8 cellular contexts compared by ENCODE assay signal in genomic region chr6:37483917-37484785, GRCh38. TPM values are rescaled to one million over a fixed set of nuclear protein-coding genes. Genes with fewer than 3 reads are reported as not detected.
DNase-seq lines count a peak whose midpoint lies in the region; ATAC-seq and TF ChIP-seq lines count a peak whose summit lies in the region.

No MANE protein-coding gene starts in this region.

- H3K4me3 ChIP-seq in OCI-LY1 (ENCODE audit: low read depth, low read length, poor library complexity, severe bottlenecking) (no peak overlapping the region), fibroblast of lung (replicated peaks in 1 of 4; ENCODE audit: control extremely low read depth in 1 of 4, insufficient read depth in 1 of 4, low read depth in 3 of 4, low read length in 4 of 4) (no peak overlapping the region), transverse colon (no peak overlapping the region)

- no peak overlapping the region for H3K27ac Mint-ChIP-seq in CD4-positive, alpha-beta T cell
- H3K27ac Mint-ChIP-seq in H9: no peak overlapping the region
- H3K27ac Mint-ChIP-seq in activated T-cell treated with anti-CD3 and anti-CD28 coated beads, Interleukin-2, amount 50 U/mL, for 24 hours: peak overlapping the region; percentile 50

- ATAC-seq in CD4-positive, alpha-beta T cell (ENCODE audit: poor library complexity): peak; percentile 65

- H2AFZ ChIP-seq in H9 (ENCODE audit: low read length): no peak overlapping the region
- no peak overlapping the region for H2AFZ ChIP-seq in OCI-LY1 (ENCODE audit: low read length)
- H2AFZ ChIP-seq in fibroblast of lung (ENCODE audit: low read length): no peak overlapping the region

- H4K91ac ChIP-seq in H9 (ENCODE audit: insufficient read length, low read depth, low read length): no peak overlapping the region

- H3K4ac ChIP-seq in H9 (ENCODE audit: low read depth, low read length): no peak overlapping the region

- H3K9me3 ChIP-seq in CD4-positive, alpha-beta T cell (ENCODE audit: control insufficient read depth, low read length): no peaks in the 10 kb centered on the region
- H3K9me3 ChIP-seq in H9 (ENCODE audit: control insufficient read depth, low read depth, low read length): no peaks in the 10 kb centered on the region
- H3K9me3 ChIP-seq in OCI-LY1 (ENCODE audit: low read length): no peaks in the 10 kb centered on the region
- H3K9me3 ChIP-seq in fibroblast of lung (ENCODE audit: control insufficient read depth, insufficient read depth, low read depth, low read length): no peaks in the 10 kb centered on the region
- H3K9me3 ChIP-seq in transverse colon: no peaks in the 10 kb centered on the region

- no peak overlapping the region for H4K5ac ChIP-seq in H9 (ENCODE audit: insufficient read length, low read depth, low read length)

- H3K27ac ChIP-seq in CD4-positive, alpha-beta T cell (ENCODE audit: low read depth, low read length): no peak overlapping the region
- no peak overlapping the region for H3K27ac ChIP-seq in H9 (ENCODE audit: insufficient read length, low read depth, low read length)
- H3K27ac ChIP-seq in OCI-LY1 (ENCODE audit: low read depth, low read length, poor library complexity, severe bottlenecking): no peak overlapping the region
- H3K27ac ChIP-seq in fibroblast of lung (ENCODE audit: insufficient read depth, low read length): no peak overlapping the region
- H3K27ac ChIP-seq in transverse colon: no peak overlapping the region

- H3K36me3 ChIP-seq in OCI-LY1 (ENCODE audit: insufficient read depth, low read length): peaks cover 37% of the 10 kb centered on the region; the same call in 1 of the 2 replicates
- peaks cover 6% of the 10 kb centered on the region for H3K36me3 ChIP-seq in fibroblast of lung (ENCODE audit: control insufficient read depth, insufficient read depth, low read length)
- peaks cover 0 to 4% (median under 1%) of the 10 kb centered on the region in 4 donors for H3K36me3 ChIP-seq in transverse colon

- WGBS in H9 (ENCODE audit: extremely low coverage, insufficient read length, low lambda C conversion rate): no CpG with 5 or more reads among the region's 20 CpGs
- WGBS in transverse colon (ENCODE audit: low coverage in 1 of 2), 2 donors: 10 to 49% methylated on average over 9 to 20 of the region's 20 CpGs

- H3K9me2 ChIP-seq in OCI-LY1 (ENCODE audit: low read depth, low read length): no peaks in the 10 kb centered on the region

- H3K79me1 ChIP-seq in H9 (ENCODE audit: insufficient read depth, low read depth, low read length, poor library complexity, severe bottlenecking): no peaks in the 10 kb centered on the region

- no peak overlapping the region for H3K18ac ChIP-seq in H9 (ENCODE audit: insufficient read length, low read depth, low read length)

- H3K36me3 Mint-ChIP-seq in CD4-positive, alpha-beta T cell (ENCODE audit: low read depth): peaks cover 43% of the 10 kb centered on the region
- peaks cover 4 to 27% (median 20%) of the 10 kb centered on the region in 3 experiments for H3K36me3 Mint-ChIP-seq in H9 (ENCODE audit: insufficient read depth in 1 of 3, low read depth in 3 of 3)
- H3K36me3 Mint-ChIP-seq in activated T-cell treated with anti-CD3 and anti-CD28 coated beads, Interleukin-2, amount 50 U/mL, for 24 hours (ENCODE audit: low read depth): peaks cover 69% of the 10 kb centered on the region

- in situ Hi-C loops in transverse colon (cut with MboI; ENCODE audit: low pct_ligation_motif_present in 1 of 4, low pct_unique_long_range_greater_than_20kb in 1 of 4, low sequenced_read_pairs in 3 of 4): no loop called here

- H3K9me3 Mint-ChIP-seq in CD4-positive, alpha-beta T cell: no peaks in the 10 kb centered on the region
- no peaks in the 10 kb centered on the region for H3K9me3 Mint-ChIP-seq in H9
- no peaks in the 10 kb centered on the region for H3K9me3 Mint-ChIP-seq in activated T-cell treated with anti-CD3 and anti-CD28 coated beads, Interleukin-2, amount 50 U/mL, for 24 hours

- H4K20me1 ChIP-seq in H9 (ENCODE audit: control insufficient read depth, insufficient read depth, insufficient read length) (no peaks in the 10 kb centered on the region), OCI-LY1 (ENCODE audit: insufficient read depth, low read length) (no peaks in the 10 kb centered on the region), fibroblast of lung (ENCODE audit: control insufficient read depth, extremely low read depth, insufficient read depth, low read length) (no peaks in the 10 kb centered on the region)

- no peak overlapping the region for H3K23ac ChIP-seq in H9 (ENCODE audit: insufficient read length, low read depth, low read length)

- no peak overlapping the region for H4K8ac ChIP-seq in H9 (replicated peaks; ENCODE audit: insufficient read length, low read depth, low read length)

- no peak overlapping the region for H2BK5ac ChIP-seq in H9 (ENCODE audit: insufficient read length, low read length)

- H3K4me3 Mint-ChIP-seq in CD4-positive, alpha-beta T cell: no peak overlapping the region
- no peak overlapping the region for H3K4me3 Mint-ChIP-seq in H9
- H3K4me3 Mint-ChIP-seq in activated T-cell treated with anti-CD3 and anti-CD28 coated beads, Interleukin-2, amount 50 U/mL, for 24 hours: no peak overlapping the region

- H3K4me1 ChIP-seq in H9 (ENCODE audit: insufficient read depth, low read length) (peaks cover 4% of the 10 kb centered on the region; the same call in 1 of the 2 replicates), OCI-LY1 (ENCODE audit: insufficient read depth, low read length, severe bottlenecking) (peaks cover 13% of the 10 kb centered on the region), fibroblast of lung (ENCODE audit: control insufficient read depth, extremely low read depth, insufficient read depth, low read length) (no peaks in the 10 kb centered on the region), transverse colon (no peaks in the 10 kb centered on the region)

- TF ChIP-seq POLR2A in transverse colon (IDR thresholded peaks at IDR 0.05): no peak

- H3T11ph ChIP-seq in H9 (ENCODE audit: low read length): no peak overlapping the region

- H3K23me2 ChIP-seq in H9 (ENCODE audit: insufficient read length, low read depth, low read length, poor library complexity, severe bottlenecking): no peaks in the 10 kb centered on the region

- no peak overlapping the region for H2BK120ac ChIP-seq in H9 (ENCODE audit: low read depth, low read length, poor library complexity, severe bottlenecking)

- H3F3A ChIP-seq in OCI-LY1 (ENCODE audit: insufficient read depth, low read length): no peaks in the 10 kb centered on the region

- H3K27me3 Mint-ChIP-seq in CD4-positive, alpha-beta T cell: no peaks in the 10 kb centered on the region
- no peaks in the 10 kb centered on the region; the same call in 1 of the 2 replicates for H3K27me3 Mint-ChIP-seq in H9 (ENCODE audit: low read depth)
- H3K27me3 Mint-ChIP-seq in activated T-cell treated with anti-CD3 and anti-CD28 coated beads, Interleukin-2, amount 50 U/mL, for 24 hours: no peaks in the 10 kb centered on the region

- no peaks in the 10 kb centered on the region for H3K27me3 ChIP-seq in CD4-positive, alpha-beta T cell (ENCODE audit: control insufficient read depth, insufficient read depth, low read length)
- H3K27me3 ChIP-seq in H9 (ENCODE audit: insufficient read depth, low read length) (no peaks in the 10 kb centered on the region), OCI-LY1 (ENCODE audit: insufficient read depth, low read length) (no peaks in the 10 kb centered on the region), fibroblast of lung (ENCODE audit: control insufficient read depth, insufficient read depth, low read length) (no peaks in the 10 kb centered on the region), transverse colon (no peaks in the 10 kb centered on the region)

- CTCF ChIA-PET in CD4-positive, alpha-beta T cell (lab: Charles Lee): interaction anchor here (0.6 to 2.3 kb wide), 7 partner anchors 11 to 214 kb away, joined by 3 to 9 read pairs (median 3); partner anchors contain the start of gene MDGA1

- no peak for TF ChIP-seq EP300 in transverse colon (IDR thresholded peaks at IDR 0.05; ENCODE audit: low read depth)

- H3K4me2 ChIP-seq in H9 (ENCODE audit: insufficient read depth, insufficient read length, low read length) (no peak overlapping the region), OCI-LY1 (ENCODE audit: low read length) (no peak overlapping the region), fibroblast of lung (ENCODE audit: extremely low read depth, insufficient read depth, low read length) (no peak overlapping the region)

- H3K79me2 ChIP-seq in H9 (ENCODE audit: insufficient read depth, low read length) (no peaks in the 10 kb centered on the region), OCI-LY1 (ENCODE audit: insufficient read depth, low read length) (no peaks in the 10 kb centered on the region), fibroblast of lung (ENCODE audit: control insufficient read depth, insufficient read depth, low read length) (no peaks in the 10 kb centered on the region)

- no peak overlapping the region for H3K56ac ChIP-seq in H9 (ENCODE audit: insufficient read length, low read depth, low read length)

- no peak overlapping the region for H3K14ac ChIP-seq in H9 (ENCODE audit: insufficient read depth, low read length)

- H2BK15ac ChIP-seq in H9 (ENCODE audit: low read depth, low read length): no peak overlapping the region

- H2BK12ac ChIP-seq in H9 (ENCODE audit: insufficient read length, low read depth, low read length): no peak overlapping the region

- intact Hi-C loops in CD4-positive, alpha-beta T cell (cut with DNase I, micrococcal nuclease): loop anchor here (1.0 to 5.0 kb wide), 6 partner anchors 33 to 1013 kb away; no protein-coding TSS in a partner anchor
- intact Hi-C loops in transverse colon (cut with DNase I; ENCODE audit: low total_unique reads): loop anchor here (10.0 kb wide), 1 partner anchor 81 kb away; no protein-coding TSS in a partner anchor

- peaks cover 14% of the 10 kb centered on the region for H3K4me1 Mint-ChIP-seq in CD4-positive, alpha-beta T cell (ENCODE audit: low read depth)
- peaks cover 21 to 37% of the 10 kb centered on the region in 2 experiments for H3K4me1 Mint-ChIP-seq in H9
- H3K4me1 Mint-ChIP-seq in activated T-cell treated with anti-CD3 and anti-CD28 coated beads, Interleukin-2, amount 50 U/mL, for 24 hours (ENCODE audit: low read depth): peaks cover 30% of the 10 kb centered on the region

- peak; percentile 84 for TF ChIP-seq CTCF in CD4-positive, alpha-beta T cell (IDR thresholded peaks at IDR 0.05)
- TF ChIP-seq CTCF in H9 (conservative IDR thresholded peaks at IDR 0.05): peak; percentile 92
- TF ChIP-seq CTCF in OCI-LY1 (IDR thresholded peaks at IDR 0.05; ENCODE audit: low read length): peak; percentile 84
- TF ChIP-seq CTCF in fibroblast of lung (conservative IDR thresholded peaks at IDR 0.05 in 1 of 2, IDR thresholded peaks at IDR 0.05 in 1 of 2; ENCODE audit: low read depth in 1 of 2, low read length in 2 of 2): peak; percentile 64 to 73
- peak; percentile 56 to 79 (median 66) for TF ChIP-seq CTCF in transverse colon (IDR thresholded peaks at IDR 0.05)

- H2AK5ac ChIP-seq in H9 (ENCODE audit: insufficient read length, low read length): no peak overlapping the region

- POLR2A ChIA-PET in CD4-positive, alpha-beta T cell (lab: Charles Lee): interaction anchor here (0.6 to 1.3 kb wide), 4 partner anchors 24 to 290 kb away, joined by 3 to 4 read pairs (median 4); no protein-coding TSS in a partner anchor

- H3K9ac ChIP-seq in H9 (ENCODE audit: extremely low read depth, insufficient read length, low read length) (no peak overlapping the region), OCI-LY1 (ENCODE audit: low read length) (no peak overlapping the region), fibroblast of lung (ENCODE audit: insufficient read depth, low read length) (no peak overlapping the region)

- DNase-seq in CD4-positive, alpha-beta T cell: peak; percentile 62 to 82 (median 74)
- peak; percentile 77 for DNase-seq in H9
- peak; percentile 87 for DNase-seq in activated T-cell treated with anti-CD3 and anti-CD28 coated beads, Interleukin-2, amount 50 U/mL, for 24 hours
- peak; percentile 25 to 30 for DNase-seq in fibroblast of lung (ENCODE audit: low read depth in 2 of 2)
- DNase-seq in nucleus accumbens (lab: John Stamatoyannopoulos, UW): peak in 45 of 56 donors; percentile 13 to 77 (median 44)
- DNase-seq in transverse colon: peak; percentile 55
- no peak for DNase-seq in globus pallidus (ENCODE audit: low spot score)

- H2BK20ac ChIP-seq in H9 (ENCODE audit: low read depth, low read length, poor library complexity, severe bottlenecking): no peak overlapping the region

RNA-seq across cellular contexts. Expression of gene CCDC167, which starts 15.5 kb away (rescaled TPM):
- 1 to 10 TPM; 7.3 to 8.0 TPM for total RNA-seq in CD4-positive, alpha-beta T cell
- total RNA-seq in H9 (2021) (28.0 and 31.9 TPM in 2 replicates), fibroblast of lung (8.3 and 12.8 TPM in 2 replicates), transverse colon (10 to 100 TPM in 2 of 4 donors, not detected in 2; 16.9 to 21.8 TPM)
- 35.7 and 40.4 TPM in 2 replicates for polyA plus RNA-seq in fibroblast of lung
- polyA plus RNA-seq in fibroblast of lung (2012): 30.3 and 36.6 TPM in 2 replicates
- polyA minus RNA-seq in fibroblast of lung (ENCODE audit: low replicate concordance): 12.1 and 15.9 TPM in 2 replicates

RNA-seq across cellular contexts. Expression of gene CMTR1, which starts 51.1 kb away (rescaled TPM):
- 10 to 100 TPM; 79.7 to 80.3 TPM for total RNA-seq in CD4-positive, alpha-beta T cell
- 34.8 and 35.0 TPM in 2 replicates for total RNA-seq in H9 (2021)
- total RNA-seq in fibroblast of lung: 42.6 and 44.8 TPM in 2 replicates
- 27.0 and 32.4 TPM in 2 replicates for polyA plus RNA-seq in fibroblast of lung
- polyA plus RNA-seq in fibroblast of lung (2012): 27.0 and 31.9 TPM in 2 replicates
- 34.4 and 41.6 TPM in 2 replicates for polyA minus RNA-seq in fibroblast of lung (ENCODE audit: low replicate concordance)
- 10 to 100 TPM; 16.5 to 40.6 (median 24.9) TPM for total RNA-seq in transverse colon
